In genomic region chr11:79466411-79466810, GRCh38 we compare ENCODE assay signal across 19 cellular contexts. TPM values are rescaled to one million over a fixed set of nuclear protein-coding genes. Genes with fewer than 3 reads are reported as not detected.
DNase-seq lines count a peak whose midpoint lies in the region; ATAC-seq and TF ChIP-seq lines count a peak whose summit lies in the region.
"Had no signal": no experiment of that assay in that cellular context is flagged by ENCODE, and none has a peak within 500 bp of the region (broad histone marks: within the 10 kb centered on the region; RNA-seq: fewer than 3 reads in every experiment).

No MANE protein-coding gene starts in this region.

- POLR2A ChIA-PET in AG04449 (lab: Yijun Ruan, JAX), result no interaction called here

- in situ Hi-C loops in astrocyte of the spinal cord (cut with HindIII; ENCODE audit: low sequenced_read_pairs), result no loop called here

- no peaks in the 10 kb centered on the region for H3K9me3 Mint-ChIP-seq in activated T-cell treated with anti-CD3 and anti-CD28 coated beads, Interleukin-2, amount 50 U/mL, for 72 hours
- H3K9me3 Mint-ChIP-seq: activated naive CD8-positive, alpha-beta T cell treated with anti-CD3 and anti-CD28 coated beads, Interleukin-2, amount 50 U/mL, for 24 hours; dendritic cell treated with granulocyte-macrophage colony-stimulating factor and Interleukin-4, amounts not matched to agents 40 ng/mL and 50 ng/mL, for 4 days; T-helper 2 cell treated with Interferon-gamma antibody and Interleukin-4, amounts not matched to agents 5 μg/mL and 100 μg/mL, for 36 hours had no signal

- DNase-seq in AG04449 (ENCODE audit: low read depth, low spot score) (peak; percentile 52), HPDE6-E6E7 (ENCODE audit: extremely low spot score) (peak; percentile 15), astrocyte of the spinal cord (ENCODE audit: low read depth, low spot score) (peak; percentile 65), glomerular visceral epithelial cell (ENCODE audit: extremely low spot score) (peak; percentile 63), NCI-H524 treated with DMSO at 0.1 percent for 48 hours (lab: John Stamatoyannopoulos, UW) (no peak)
- DNase-seq in activated T-cell treated with anti-CD3 and anti-CD28 coated beads, Interleukin-2, amount 50 U/mL, for 72 hours, result no peak
- DNase-seq: activated CD4-positive, alpha-beta T cell treated with anti-CD3 and anti-CD28 coated beads for 48 hours; activated naive CD8-positive, alpha-beta T cell treated with anti-CD3 and anti-CD28 coated beads, Interleukin-2, amount 50 U/mL, for 24 hours; activated T-cell treated with anti-CD3 and anti-CD28 coated beads, Interleukin-2, amount 50 U/mL, for 1 hour; DMS153; left cardiac atrium; NCI-H1105 treated with DMSO at 0.1 percent for 48 hours; NCI-H524 had no signal

- no peak overlapping the region for H3K27ac Mint-ChIP-seq in activated T-cell treated with anti-CD3 and anti-CD28 coated beads, Interleukin-2, amount 50 U/mL, for 72 hours
- H3K27ac Mint-ChIP-seq: activated naive CD8-positive, alpha-beta T cell treated with anti-CD3 and anti-CD28 coated beads, Interleukin-2, amount 50 U/mL, for 24 hours; dendritic cell treated with granulocyte-macrophage colony-stimulating factor and Interleukin-4, amounts not matched to agents 40 ng/mL and 50 ng/mL, for 4 days; progenitor cell of endocrine pancreas; T-helper 2 cell treated with Interferon-gamma antibody and Interleukin-4, amounts not matched to agents 5 μg/mL and 100 μg/mL, for 36 hours had no signal

- no peaks in the 10 kb centered on the region for H3K36me3 Mint-ChIP-seq in activated T-cell treated with anti-CD3 and anti-CD28 coated beads, Interleukin-2, amount 50 U/mL, for 72 hours (ENCODE audit: insufficient read depth in 2 of 2)

- CTCF ChIA-PET in AG04449 (lab: Yijun Ruan, JAX), result interaction anchor here (1.1 to 2.6 kb wide), 3 partner anchors 25 to 820 kb away, joined by 3 to 8 read pairs (median 5); no protein-coding TSS in a partner anchor

- ATAC-seq in HG03460 (IDR thresholded peaks at IDR 0.05; ENCODE audit: unreplicated experiment), result no peak
- no peak for ATAC-seq in activated T-cell treated with anti-CD3 and anti-CD28 coated beads, Interleukin-2, amount 50 U/mL, for 72 hours (replicated peaks in 1 of 2)
- ATAC-seq in HG03139 (IDR thresholded peaks at IDR 0.05; ENCODE audit: unreplicated experiment), result no peak
- ATAC-seq: activated naive CD8-positive, alpha-beta T cell treated with anti-CD3 and anti-CD28 coated beads, Interleukin-2, amount 50 U/mL, for 24 hours; Panc1 had no signal

- no peaks in the 10 kb centered on the region for H3K4me1 Mint-ChIP-seq in activated T-cell treated with anti-CD3 and anti-CD28 coated beads, Interleukin-2, amount 50 U/mL, for 72 hours (ENCODE audit: low read depth)
- H3K4me1 Mint-ChIP-seq: activated naive CD8-positive, alpha-beta T cell treated with anti-CD3 and anti-CD28 coated beads, Interleukin-2, amount 50 U/mL, for 24 hours had no signal

- no peaks in the 10 kb centered on the region for H3K27me3 Mint-ChIP-seq in activated T-cell treated with anti-CD3 and anti-CD28 coated beads, Interleukin-2, amount 50 U/mL, for 72 hours (ENCODE audit: low read depth)

- H3K4me3 ChIP-seq in AG04449 (ENCODE audit: low read depth, low read length) (no peak overlapping the region), astrocyte of the spinal cord (ENCODE audit: low read depth, low read length) (no peak overlapping the region)

- no peak overlapping the region for H3K4me3 Mint-ChIP-seq in activated T-cell treated with anti-CD3 and anti-CD28 coated beads, Interleukin-2, amount 50 U/mL, for 72 hours
- H3K4me3 Mint-ChIP-seq: activated naive CD8-positive, alpha-beta T cell treated with anti-CD3 and anti-CD28 coated beads, Interleukin-2, amount 50 U/mL, for 24 hours; dendritic cell treated with granulocyte-macrophage colony-stimulating factor and Interleukin-4, amounts not matched to agents 40 ng/mL and 50 ng/mL, for 4 days; T-helper 2 cell treated with Interferon-gamma antibody and Interleukin-4, amounts not matched to agents 5 μg/mL and 100 μg/mL, for 36 hours had no signal

- TF ChIP-seq CTCF in AG04449 (IDR thresholded peaks at IDR 0.05; ENCODE audit: insufficient read depth, low read length, missing control alignments) (no peak), astrocyte of the spinal cord (IDR thresholded peaks at IDR 0.05; ENCODE audit: low read depth, low read length) (no peak)

RNA-seq across cellular contexts. Expression of gene TENM4, which starts 25.6 kb away (rescaled TPM):
- under 1 TPM in 1 of 2 donors, not detected in 1; 0.21 TPM for total RNA-seq in activated T-cell treated with anti-CD3 and anti-CD28 coated beads, Interleukin-2, amount 50 U/mL, for 72 hours

Comparison
In these comparisons a context has a peak if more than half of its experiments do, and no peak if none do; other contexts are left out.
1. DNase-seq: peak in AG04449 (single experiment), HPDE6-E6E7 (single experiment), astrocyte of the spinal cord (single experiment) and glomerular visceral epithelial cell (single experiment); none in activated T-cell treated with anti-CD3 and anti-CD28 coated beads, Interleukin-2, amount 50 U/mL, for 72 hours (0 of 2) and NCI-H524 treated with DMSO at 0.1 percent for 48 hours (single experiment).